ENCODE assay signal across 1 cellular context in genomic region chr11:37199082-37199481, GRCh38.
TF ChIP-seq lines count a peak whose summit lies in the region.

No MANE protein-coding gene starts in this region.

TF ChIP-seq in H1, 55 proteins besides CTCF, POLR2A, EP300 and RAD21 (continued from another document):
- TF ChIP-seq ATF2 (IDR thresholded peaks at IDR 0.05; ENCODE audit: low read length) (no peak), PHF8 (conservative IDR thresholded peaks at IDR 0.05; ENCODE audit: low read depth, low read length) (no peak), RFX5 (IDR thresholded peaks at IDR 0.05; ENCODE audit: borderline replicate concordance, low read depth, low read length) (no peak), HDAC6 (IDR thresholded peaks at IDR 0.05; ENCODE audit: low read depth, low read length) (no peak)
